In genomic region chr10:12728569-12728968, GRCh38 we compare ENCODE assay signal across 27 cellular contexts.
DNase-seq lines count a peak whose midpoint lies in the region; ATAC-seq and TF ChIP-seq lines count a peak whose summit lies in the region.
"Had no signal": no experiment of that assay in that cellular context is flagged by ENCODE, and none has a peak within 500 bp of the region (broad histone marks: within the 10 kb centered on the region; RNA-seq: fewer than 3 reads in every experiment).

No MANE protein-coding gene starts in this region.

- no peaks in the 10 kb centered on the region for H3K9me2 ChIP-seq in OCI-LY7 (ENCODE audit: insufficient read depth, low read length)

- no peaks in the 10 kb centered on the region for H4K20me1 ChIP-seq in OCI-LY7 (ENCODE audit: insufficient read depth, low read length)

- no peaks in the 10 kb centered on the region for H3K9me3 Mint-ChIP-seq in activated T-helper 17 cell treated with anti-CD3 and anti-CD28 coated beads, Interleukin-2, amount 50 U/mL, for 72 hours
- H3K9me3 Mint-ChIP-seq: activated CD4-positive, alpha-beta T cell treated with anti-CD3 and anti-CD28 coated beads, Interleukin-2, amount 10 ng/mL, durations not matched to agents 7 days and 5 days; natural killer cell treated with Interleukin-12 subunit alpha and Interleukin-12 subunit beta and Interleukin-15 and Interleukin-18, amount 100 ng/mL, for 72 hours; T-helper 1 cell treated with Interleukin-12 subunit alpha and Interleukin-12 subunit beta and Interleukin-4 antibody, amounts not matched to agents 30 μg/mL and 1 μg/mL, for 36 hours had no signal

- POLR2A ChIA-PET in OCI-LY7 (lab: Charles Lee): no interaction called here

- no peak overlapping the region for H3K27ac ChIP-seq in OCI-LY7 (ENCODE audit: low read depth, low read length, poor library complexity, severe bottlenecking)
- H3K27ac ChIP-seq: 22Rv1, SJSA1, spleen, tibial nerve had no signal

- no peaks in the 10 kb centered on the region for H3K79me2 ChIP-seq in OCI-LY7 (ENCODE audit: insufficient read depth, low read depth, low read length)

- no peaks in the 10 kb centered on the region for H3K9me3 ChIP-seq in skeletal muscle satellite cell (replicated peaks; ENCODE audit: low read length)
- H3K9me3 ChIP-seq in OCI-LY7 (ENCODE audit: low read length): no peaks in the 10 kb centered on the region
- H3K9me3 ChIP-seq: SJSA1, spleen, tibial nerve had no signal

- no peak for ATAC-seq in activated T-helper 17 cell treated with anti-CD3 and anti-CD28 coated beads, Interleukin-2, amount 50 U/mL, for 72 hours (replicated peaks)
- ATAC-seq: GM12878; natural killer cell treated with Interleukin-12 subunit alpha and Interleukin-12 subunit beta and Interleukin-15 and Interleukin-18, amount 100 ng/mL, for 72 hours; Panc1 had no signal

- H3K4me2 ChIP-seq in skeletal muscle satellite cell (ENCODE audit: low read length) (peak overlapping the region; percentile 44), OCI-LY7 (ENCODE audit: low read length) (no peak overlapping the region)

- H3K27me3 ChIP-seq in skeletal muscle satellite cell (ENCODE audit: control insufficient read depth, insufficient read depth, low read length): peaks cover 6% of the 10 kb centered on the region
- H3K27me3 ChIP-seq: SJSA1, spleen, tibial nerve had no signal

- BruUV-seq in OCI-LY7 (replicated peaks; lab: Mats Ljungman, UMichigan): no TSS peak

- peak; percentile 14 to 53 for DNase-seq in NCI-H2081 (lab: John Stamatoyannopoulos, UW)
- DNase-seq in NCI-H2081 treated with DMSO at 0.1 percent for 48 hours (lab: John Stamatoyannopoulos, UW): no peak
- DNase-seq in mucosa of gallbladder (ENCODE audit: low spot score): peak; percentile 31
- no peak for DNase-seq in glomerular visceral epithelial cell (ENCODE audit: extremely low spot score)
- no peak for DNase-seq in NCI-H1105 treated with DMSO at 0.1 percent for 48 hours (lab: John Stamatoyannopoulos, UW)
- DNase-seq in OCI-LY7 (ENCODE audit: low spot score): no peak
- DNase-seq: activated CD4-positive, alpha-beta T cell treated with anti-CD3 and anti-CD28 coated beads, Interleukin-2, amount 10 ng/mL, durations not matched to agents 7 days and 5 days; DMS79 treated with DMSO at 0.1 percent for 48 hours; effector memory CD4-positive, alpha-beta T cell; Karpas-422; NCI-H187 treated with DMSO at 0.1 percent for 48 hours; NCI-H446; NK-92 treated with Interleukin-12 subunit alpha and Interleukin-12 subunit beta, amount 100 ng/mL, for 24 hours; spleen; stimulated activated CD4-positive, alpha-beta T cell treated with anti-CD3 and anti-CD28 coated beads, Interleukin-4, amount 100 ng/mL, for 24 hours; stimulated activated naive CD4-positive, alpha-beta T cell treated with Interleukin-2 at 50 U/mL for 16 hours had no signal

- no peak overlapping the region for H2AFZ ChIP-seq in OCI-LY7 (ENCODE audit: low read length)

- CTCF ChIA-PET in OCI-LY7 (lab: Charles Lee; ENCODE audit: unreplicated experiment): no interaction called here

- no peaks in the 10 kb centered on the region for H3K27me3 Mint-ChIP-seq in activated T-helper 17 cell treated with anti-CD3 and anti-CD28 coated beads, Interleukin-2, amount 50 U/mL, for 72 hours
- H3K27me3 Mint-ChIP-seq: activated CD4-positive, alpha-beta T cell treated with anti-CD3 and anti-CD28 coated beads, Interleukin-2, amount 10 ng/mL, durations not matched to agents 7 days and 5 days; activated naive CD8-positive, alpha-beta T cell; B cell; natural killer cell treated with Interleukin-12 subunit alpha and Interleukin-12 subunit beta and Interleukin-15 and Interleukin-18, amount 100 ng/mL, for 72 hours had no signal

- no peaks in the 10 kb centered on the region for H3K4me1 Mint-ChIP-seq in activated T-helper 17 cell treated with anti-CD3 and anti-CD28 coated beads, Interleukin-2, amount 50 U/mL, for 72 hours

- intact Hi-C loops in OCI-LY7 (cut with micrococcal nuclease; ENCODE audit: unreplicated experiment): no loop called here

- no peak overlapping the region for H3K4me3 ChIP-seq in skeletal muscle satellite cell (ENCODE audit: low read length)
- no peak overlapping the region for H3K4me3 ChIP-seq in OCI-LY7 (ENCODE audit: low read depth, low read length, poor library complexity, severe bottlenecking)
- H3K4me3 ChIP-seq: GM12878, SJSA1, spleen, tibial nerve had no signal

- H3K4me3 Mint-ChIP-seq in activated T-helper 17 cell treated with anti-CD3 and anti-CD28 coated beads, Interleukin-2, amount 50 U/mL, for 72 hours: no peak overlapping the region
- H3K4me3 Mint-ChIP-seq: activated CD4-positive, alpha-beta T cell treated with anti-CD3 and anti-CD28 coated beads, Interleukin-2, amount 10 ng/mL, durations not matched to agents 7 days and 5 days; activated naive CD8-positive, alpha-beta T cell; B cell; natural killer cell treated with Interleukin-12 subunit alpha and Interleukin-12 subunit beta and Interleukin-15 and Interleukin-18, amount 100 ng/mL, for 72 hours; T-helper 1 cell treated with Interleukin-12 subunit alpha and Interleukin-12 subunit beta and Interleukin-4 antibody, amounts not matched to agents 30 μg/mL and 1 μg/mL, for 36 hours had no signal

- no peak for TF ChIP-seq CTCF in OCI-LY7 (conservative IDR thresholded peaks at IDR 0.05; ENCODE audit: low read length)

- H3K36me3 Mint-ChIP-seq in activated T-helper 17 cell treated with anti-CD3 and anti-CD28 coated beads, Interleukin-2, amount 50 U/mL, for 72 hours (ENCODE audit: low read depth): no peaks in the 10 kb centered on the region
- H3K36me3 Mint-ChIP-seq: natural killer cell treated with Interleukin-12 subunit alpha and Interleukin-12 subunit beta and Interleukin-15 and Interleukin-18, amount 100 ng/mL, for 72 hours had no signal

- H3K9ac ChIP-seq in skeletal muscle satellite cell (ENCODE audit: low read depth, low read length): no peak overlapping the region

- no peaks in the 10 kb centered on the region for H3K36me3 ChIP-seq in skeletal muscle satellite cell (ENCODE audit: insufficient read depth, low read length)
- H3K36me3 ChIP-seq in OCI-LY7 (ENCODE audit: insufficient read depth, low read length): no peaks in the 10 kb centered on the region
- H3K36me3 ChIP-seq: SJSA1, tibial nerve had no signal

- H3K27ac Mint-ChIP-seq in activated T-helper 17 cell treated with anti-CD3 and anti-CD28 coated beads, Interleukin-2, amount 50 U/mL, for 72 hours: peak overlapping the region; percentile 13
- H3K27ac Mint-ChIP-seq: activated CD4-positive, alpha-beta T cell treated with anti-CD3 and anti-CD28 coated beads, Interleukin-2, amount 10 ng/mL, durations not matched to agents 7 days and 5 days; activated naive CD8-positive, alpha-beta T cell; B cell; natural killer cell treated with Interleukin-12 subunit alpha and Interleukin-12 subunit beta and Interleukin-15 and Interleukin-18, amount 100 ng/mL, for 72 hours; T-helper 1 cell treated with Interleukin-12 subunit alpha and Interleukin-12 subunit beta and Interleukin-4 antibody, amounts not matched to agents 30 μg/mL and 1 μg/mL, for 36 hours had no signal

- peaks cover 16% of the 10 kb centered on the region for H3K4me1 ChIP-seq in skeletal muscle satellite cell (ENCODE audit: control insufficient read depth, insufficient read depth, low read length)
- H3K4me1 ChIP-seq in OCI-LY7 (ENCODE audit: insufficient read depth, low read length, poor library complexity, severe bottlenecking): no peaks in the 10 kb centered on the region
- H3K4me1 ChIP-seq: SJSA1 had no signal

Comparison
In these comparisons a context has a peak if more than half of its experiments do, and no peak if none do; other contexts are left out.
1. DNase-seq: peak in NCI-H2081 (2 of 2) and mucosa of gallbladder (single experiment); none in NCI-H2081 treated with DMSO at 0.1 percent for 48 hours (single experiment), glomerular visceral epithelial cell (single experiment), NCI-H1105 treated with DMSO at 0.1 percent for 48 hours (single experiment) and OCI-LY7 (single experiment).